In genomic region chr19:13262450-13262849, GRCh38 we compare ENCODE assay signal across 8 cellular contexts.
DNase-seq lines count a peak whose midpoint lies in the region; ATAC-seq and TF ChIP-seq lines count a peak whose summit lies in the region.

No MANE protein-coding gene starts in this region.

- ATAC-seq in thoracic aorta (ENCODE audit: insufficient number of reproducible peaks, low FRiP score, low read depth) (no peak), GM19395 (IDR thresholded peaks at IDR 0.05; ENCODE audit: unreplicated experiment) (no peak), GM21576 (IDR thresholded peaks at IDR 0.05; ENCODE audit: unreplicated experiment) (no peak)

- H3K4me3 Mint-ChIP-seq in activated CD4-positive, alpha-beta memory T cell treated with anti-CD3 and anti-CD28 coated beads, Interleukin-2, amount 10 ng/mL, durations not matched to agents 7 days and 5 days, result no peak overlapping the region
- no peak overlapping the region for H3K4me3 Mint-ChIP-seq in activated CD4-positive, alpha-beta memory T cell treated with anti-CD3 and anti-CD28 coated beads for 36 hours

- H3K27ac Mint-ChIP-seq in activated CD4-positive, alpha-beta memory T cell treated with anti-CD3 and anti-CD28 coated beads, Interleukin-2, amount 10 ng/mL, durations not matched to agents 7 days and 5 days, result no peak overlapping the region
- no peak overlapping the region for H3K27ac Mint-ChIP-seq in activated CD4-positive, alpha-beta memory T cell treated with anti-CD3 and anti-CD28 coated beads for 36 hours

- no peaks in the 10 kb centered on the region for H3K36me3 ChIP-seq in thoracic aorta

- peaks cover 26% of the 10 kb centered on the region for H3K27me3 Mint-ChIP-seq in activated CD4-positive, alpha-beta memory T cell treated with anti-CD3 and anti-CD28 coated beads, Interleukin-2, amount 10 ng/mL, durations not matched to agents 7 days and 5 days
- peaks cover 13% of the 10 kb centered on the region for H3K27me3 Mint-ChIP-seq in activated CD4-positive, alpha-beta memory T cell treated with anti-CD3 and anti-CD28 coated beads for 36 hours

- no peaks in the 10 kb centered on the region for H3K9me3 ChIP-seq in thoracic aorta

- no peaks in the 10 kb centered on the region for H3K27me3 ChIP-seq in thoracic aorta (replicated peaks; ENCODE audit: insufficient read depth)

- peak; percentile 21 for DNase-seq in activated CD4-positive, alpha-beta memory T cell treated with anti-CD3 and anti-CD28 coated beads, Interleukin-2, amount 10 ng/mL, durations not matched to agents 7 days and 5 days
- DNase-seq in activated CD4-positive, alpha-beta memory T cell treated with anti-CD3 and anti-CD28 coated beads for 36 hours, result no peak
- peak; percentile 76 for DNase-seq in NAMALWA (ENCODE audit: low spot score)
- DNase-seq in amniotic epithelial cell (ENCODE audit: low read depth), result peak; percentile 51
- DNase-seq in iPS-NIHi7 (ENCODE audit: extremely low spot score), result peak; percentile 52
- no peak for DNase-seq in thoracic aorta (ENCODE audit: low spot score)

- intact Hi-C loops in activated CD4-positive, alpha-beta memory T cell treated with anti-CD3 and anti-CD28 coated beads for 36 hours (cut with micrococcal nuclease), result loop anchor here (1.0 to 10.0 kb wide), 3 partner anchors 50 to 288 kb away; no protein-coding TSS in a partner anchor

- H3K9me3 Mint-ChIP-seq in activated CD4-positive, alpha-beta memory T cell treated with anti-CD3 and anti-CD28 coated beads, Interleukin-2, amount 10 ng/mL, durations not matched to agents 7 days and 5 days, result no peaks in the 10 kb centered on the region
- H3K9me3 Mint-ChIP-seq in activated CD4-positive, alpha-beta memory T cell treated with anti-CD3 and anti-CD28 coated beads for 36 hours, result no peaks in the 10 kb centered on the region

- H3K27ac ChIP-seq in thoracic aorta, result no peak overlapping the region

- CTCF ChIA-PET in activated CD4-positive, alpha-beta memory T cell treated with anti-CD3 and anti-CD28 coated beads, Interleukin-2, amount 10 ng/mL, durations not matched to agents 7 days and 5 days (lab: Charles Lee), result interaction anchor here (0.6 to 2.6 kb wide), 16 partner anchors 9 to 286 kb away, joined by 3 to 32 read pairs (median 4); partner anchors contain the start of genes IER2, NACC1 and STX10
- CTCF ChIA-PET in activated CD4-positive, alpha-beta memory T cell treated with anti-CD3 and anti-CD28 coated beads for 36 hours (lab: Charles Lee), result interaction anchor here (0.6 to 3.3 kb wide), 20 partner anchors 8 to 599 kb away, joined by 3 to 71 read pairs (median 5); no protein-coding TSS in a partner anchor

- no peak overlapping the region for H3K4me3 ChIP-seq in thoracic aorta

- H3K4me1 Mint-ChIP-seq in activated CD4-positive, alpha-beta memory T cell treated with anti-CD3 and anti-CD28 coated beads, Interleukin-2, amount 10 ng/mL, durations not matched to agents 7 days and 5 days, result peaks cover 20% of the 10 kb centered on the region
- H3K4me1 Mint-ChIP-seq in activated CD4-positive, alpha-beta memory T cell treated with anti-CD3 and anti-CD28 coated beads for 36 hours (ENCODE audit: low read depth), result peaks cover 14% of the 10 kb centered on the region

- POLR2A ChIA-PET in activated CD4-positive, alpha-beta memory T cell treated with anti-CD3 and anti-CD28 coated beads, Interleukin-2, amount 10 ng/mL, durations not matched to agents 7 days and 5 days (lab: Charles Lee), result interaction anchor here (0.6 to 1.5 kb wide), 5 partner anchors 11 to 487 kb away, joined by 3 to 4 read pairs (median 4); no protein-coding TSS in a partner anchor
- POLR2A ChIA-PET in activated CD4-positive, alpha-beta memory T cell treated with anti-CD3 and anti-CD28 coated beads for 36 hours (lab: Charles Lee), result interaction anchor here (1.0 to 2.1 kb wide), 2 partner anchors 47 to 67 kb away, joined by 3 to 5 read pairs; no protein-coding TSS in a partner anchor

- H3K4me1 ChIP-seq in thoracic aorta (ENCODE audit: control insufficient read depth in 1 of 2, low read depth in 2 of 2), result no peaks in the 10 kb centered on the region

- TF ChIP-seq CTCF in thoracic aorta (IDR thresholded peaks at IDR 0.05), result peak; percentile 62

- peaks cover 5% of the 10 kb centered on the region for H3K36me3 Mint-ChIP-seq in activated CD4-positive, alpha-beta memory T cell treated with anti-CD3 and anti-CD28 coated beads, Interleukin-2, amount 10 ng/mL, durations not matched to agents 7 days and 5 days (ENCODE audit: low read depth)
- no peaks in the 10 kb centered on the region for H3K36me3 Mint-ChIP-seq in activated CD4-positive, alpha-beta memory T cell treated with anti-CD3 and anti-CD28 coated beads for 36 hours

Comparison
In these comparisons a context has a peak if more than half of its experiments do, and no peak if none do; other contexts are left out.
1. DNase-seq: peak in activated CD4-positive, alpha-beta memory T cell treated with anti-CD3 and anti-CD28 coated beads, Interleukin-2, amount 10 ng/mL, durations not matched to agents 7 days and 5 days (single experiment), NAMALWA (single experiment), amniotic epithelial cell (single experiment) and iPS-NIHi7 (single experiment); none in activated CD4-positive, alpha-beta memory T cell treated with anti-CD3 and anti-CD28 coated beads for 36 hours (single experiment) and thoracic aorta (single experiment).